In genomic region chr20:50730765-50731054, GRCh38 we compare ENCODE assay signal across 8 cellular contexts. TPM values are rescaled to one million over a fixed set of nuclear protein-coding genes. Genes with fewer than 3 reads are reported as not detected.
DNase-seq lines count a peak whose midpoint lies in the region; ATAC-seq and TF ChIP-seq lines count a peak whose summit lies in the region.

No MANE protein-coding gene starts in this region.

- peak overlapping the region; percentile 97 for H2AFZ ChIP-seq in IMR-90 (replicated peaks; ENCODE audit: low read length, poor library complexity)

- peak overlapping the region; percentile 58 to 76; a peak in 3 of 4 replicates for H4K8ac ChIP-seq in IMR-90 (ENCODE audit: low read depth in 2 of 2, low read length in 2 of 2)

- H3K27me3 Mint-ChIP-seq in naive B cell: peaks cover 0 to 4% (median 0%) of the 10 kb centered on the region in 3 donors

- H3K4ac ChIP-seq in IMR-90 (ENCODE audit: low read depth, low read length): peak overlapping the region; percentile 73

- DNase-seq in IMR-90 (no peak), cardiac fibroblast (ENCODE audit: low read depth in 2 of 2) (no peak), naive B cell (no peak), left lobe of liver (ENCODE audit: low spot score) (no peak), GM19238 (ENCODE audit: insufficient read length, low spot score) (no peak)
- DNase-seq in activated CD8-positive, alpha-beta memory T cell treated with anti-CD3 and anti-CD28 coated beads for 24 hours: no peak

- peak overlapping the region; percentile 58; the same call in 1 of the 2 replicates for H4K91ac ChIP-seq in IMR-90 (ENCODE audit: insufficient read depth, low read depth, low read length)

- no peak for TF ChIP-seq CTCF in IMR-90 (conservative IDR thresholded peaks at IDR 0.05; ENCODE audit: low read depth, low read length)
- TF ChIP-seq CTCF in cardiac fibroblast (IDR thresholded peaks at IDR 0.05; ENCODE audit: low read depth, low read length): no peak

- H3K4me1 ChIP-seq in BLaER1 (peaks cover 28% of the 10 kb centered on the region), IMR-90 (ENCODE audit: control insufficient read depth, insufficient read depth, low read length) (peaks cover 4% of the 10 kb centered on the region)

- 1% methylated on average over 25 of the region's 35 CpGs; no CpG with 5 or more reads in 1 of the 2 experiments for WGBS in IMR-90 (ENCODE audit: extremely low coverage in 2 of 2, insufficient read length in 1 of 2), 2 experiments

- H3K27ac ChIP-seq in BLaER1 (peak overlapping the region; percentile 61; the same call in 1 of the 2 replicates), IMR-90 (ENCODE audit: insufficient read depth, low read length) (peak overlapping the region; percentile 20; the same call in 1 of the 2 replicates)

- POLR2A ChIA-PET in IMR-90 (lab: Charles Lee; ENCODE audit: unreplicated experiment): interaction anchor here (0.7 kb wide), 1 partner anchor 19 kb away, joined by 3 read pairs; no protein-coding TSS in a partner anchor

- peak overlapping the region; percentile 45 for H4K5ac ChIP-seq in IMR-90 (ENCODE audit: low read depth, low read length)

- no peak overlapping the region for H2AK5ac ChIP-seq in IMR-90 (ENCODE audit: low read depth, low read length)

- H2AK9ac ChIP-seq in IMR-90 (replicated peaks; ENCODE audit: low read depth, low read length, poor library complexity): peak overlapping the region; percentile 90

- in situ Hi-C loops in IMR-90 (cut with MboI; ENCODE audit: low sequenced_read_pairs): no loop called here

- peak overlapping the region; percentile 14; the same call in 1 of the 2 replicates for H3K56ac ChIP-seq in IMR-90 (ENCODE audit: extremely low read depth, insufficient read depth, low read length)

- H3K9me1 ChIP-seq in IMR-90 (ENCODE audit: insufficient read depth, low read length): peaks cover 16% of the 10 kb centered on the region

- peaks cover 3 to 5% of the 10 kb centered on the region in 2 experiments; a peak in 1 of 4 replicates for H3K79me1 ChIP-seq in IMR-90 (ENCODE audit: low read depth in 1 of 2, low read length in 2 of 2)

- peak overlapping the region; percentile 4; the same call in 1 of the 2 replicates for H2BK120ac ChIP-seq in IMR-90 (ENCODE audit: low read depth, low read length)

- no peak for TF ChIP-seq POLR2A in IMR-90 (IDR thresholded peaks at IDR 0.05; ENCODE audit: low read depth, low read length)

- H3K9me3 Mint-ChIP-seq in naive B cell: no peaks in the 10 kb centered on the region

- ATAC-seq in IMR-90 (ENCODE audit: low read depth) (no peak), naive B cell (ENCODE audit: low read depth in 2 of 2) (no peak), left lobe of liver (no peak), GM21576 (IDR thresholded peaks at IDR 0.05; ENCODE audit: unreplicated experiment) (no peak)

- H3K4me1 Mint-ChIP-seq in naive B cell: peaks cover 11 to 20% (median 19%) of the 10 kb centered on the region in 3 donors

- H3K4me3 Mint-ChIP-seq in naive B cell: peak overlapping the region; percentile 84 to 97 (median 92)

- no peak overlapping the region for H3K23ac ChIP-seq in IMR-90 (ENCODE audit: low read depth, low read length)

- no peak for TF ChIP-seq RAD21 in IMR-90 (IDR thresholded peaks at IDR 0.05; ENCODE audit: low read length)

- H3K9ac ChIP-seq in BLaER1 (peak overlapping the region; percentile 92), IMR-90 (ENCODE audit: low read depth, low read length) (peak overlapping the region; percentile 47)

- H3K36me3 Mint-ChIP-seq in naive B cell: no peaks in the 10 kb centered on the region

- CTCF ChIA-PET in IMR-90 (lab: Yijun Ruan, JAX): no interaction called here

- H3K4me2 ChIP-seq in BLaER1: peak overlapping the region; percentile 89
- peak overlapping the region; percentile 87 for H3K4me2 ChIP-seq in IMR-90 (ENCODE audit: low read depth, low read length)

- BruUV-seq in IMR-90 (replicated peaks; lab: Mats Ljungman, UMichigan): no TSS peak

- no peak overlapping the region; the same call in 2 of the 3 replicates for H2BK15ac ChIP-seq in IMR-90 (ENCODE audit: low read depth, low read length)

- peak overlapping the region; percentile 91 for H3K4me3 ChIP-seq in BLaER1
- peak overlapping the region; percentile 80 for H3K4me3 ChIP-seq in IMR-90 (ENCODE audit: insufficient read depth, low read depth, low read length)
- H3K4me3 ChIP-seq in cardiac fibroblast (replicated peaks in 1 of 2; ENCODE audit: low read depth in 2 of 2, low read length in 2 of 2): peak overlapping the region; percentile 58 to 61

- peak overlapping the region in 4 of 6 donors; percentile 39 to 92 (median 75) for H3K27ac Mint-ChIP-seq in naive B cell

- H2BK20ac ChIP-seq in IMR-90 (ENCODE audit: low read depth, low read length): no peak overlapping the region

- H3K18ac ChIP-seq in IMR-90 (ENCODE audit: low read depth, low read length): 0 out of 2 replicates have a peak overlapping the region, but pooled peaks have one; percentile 1

- H3K9me3 ChIP-seq in BLaER1 (no peaks in the 10 kb centered on the region), IMR-90 (ENCODE audit: control insufficient read depth, insufficient read depth, low read length) (no peaks in the 10 kb centered on the region)

- H3K27me3 ChIP-seq in BLaER1: no peaks in the 10 kb centered on the region
- peaks cover 3% of the 10 kb centered on the region; the same call in 1 of the 2 replicates for H3K27me3 ChIP-seq in IMR-90 (ENCODE audit: control insufficient read depth, insufficient read depth, low read length)

- H4K20me1 ChIP-seq in BLaER1 (peaks cover 34% of the 10 kb centered on the region), IMR-90 (ENCODE audit: insufficient read depth, low read length) (no peaks in the 10 kb centered on the region)

- intact Hi-C loops in IMR-90 (cut with micrococcal nuclease): loop anchor here (2.0 to 5.0 kb wide), 2 partner anchors 40 to 83 kb away; partner anchors contain the start of gene RIPOR3

- H3K14ac ChIP-seq in IMR-90 (replicated peaks; ENCODE audit: low read depth, low read length): peak overlapping the region; percentile 70

- H3K36me3 ChIP-seq in BLaER1 (peaks cover 10% of the 10 kb centered on the region; the same call in 1 of the 2 replicates), IMR-90 (ENCODE audit: control insufficient read depth, insufficient read depth, low read length) (no peaks in the 10 kb centered on the region)

- dilution Hi-C loops in IMR-90 (cut with HindIII; ENCODE audit: low sequenced_read_pairs, unreplicated experiment): no loop called here

- H2BK5ac ChIP-seq in IMR-90 (ENCODE audit: low read depth, low read length, poor library complexity, severe bottlenecking): no peak overlapping the region

TF ChIP-seq in IMR-90, 13 proteins besides CTCF, POLR2A, EP300 and RAD21:
- TF ChIP-seq FOS (IDR thresholded peaks at IDR 0.05; ENCODE audit: low read depth, low read length): no peak
- no peak for TF ChIP-seq SMC3 (IDR thresholded peaks at IDR 0.05; ENCODE audit: low read depth, low read length)
- TF ChIP-seq RFX5 (IDR thresholded peaks at IDR 0.05; ENCODE audit: low read depth, low read length): no peak
- no peak for TF ChIP-seq USF2 (IDR thresholded peaks at IDR 0.05; ENCODE audit: low read depth, low read length)
- TF ChIP-seq CEBPB (IDR thresholded peaks at IDR 0.05; ENCODE audit: low read depth, low read length): no peak
- no peak for TF ChIP-seq ELK1 (IDR thresholded peaks at IDR 0.05; ENCODE audit: borderline replicate concordance, low read depth, low read length)
- TF ChIP-seq MXI1 (IDR thresholded peaks at IDR 0.05; ENCODE audit: borderline replicate concordance, low read depth, low read length): no peak
- no peak for TF ChIP-seq BHLHE40 (IDR thresholded peaks at IDR 0.05; ENCODE audit: low read depth, low read length)
- no peak for TF ChIP-seq NFE2L2 (IDR thresholded peaks at IDR 0.05; ENCODE audit: low read depth, low read length)

RNA-seq across cellular contexts. Expression of gene PARD6B, which starts 0.7 kb away (rescaled TPM):
- 0.90 and 1.4 TPM in 2 replicates for total RNA-seq in IMR-90 (2012; rRNA removed)
- polyA plus RNA-seq in IMR-90 (2012; rRNA removed): 0.14 and 0.17 TPM in 2 replicates
- polyA plus RNA-seq in IMR-90 (2012; cell fraction: cytosol; rRNA removed): 0.05 and 0.08 TPM in 2 replicates
- polyA plus RNA-seq in IMR-90 (2012; cell fraction: nucleus; rRNA removed; ENCODE audit: low replicate concordance): 0.07 and 0.25 TPM in 2 replicates
- 1 to 10 TPM in 1 of 6 donors, under 1 TPM in 5; 0.08 to 1.6 (median 0.73) TPM for polyA plus RNA-seq in naive B cell (ENCODE audit: low read depth in 6 of 6)
- 10.9 TPM for total RNA-seq in left lobe of liver

RNA-seq across cellular contexts. Expression of gene RIPOR3, which starts 39.4 kb away (rescaled TPM):
- total RNA-seq in IMR-90 (2012; rRNA removed): 0.28 and 0.54 TPM in 2 replicates
- polyA plus RNA-seq in IMR-90 (2012; rRNA removed): 1.7 TPM in 2 replicates
- 0.28 and 0.71 TPM in 2 replicates for polyA plus RNA-seq in IMR-90 (2012; cell fraction: cytosol; rRNA removed)
- polyA plus RNA-seq in IMR-90 (2012; cell fraction: nucleus; rRNA removed; ENCODE audit: low replicate concordance): 11.7 and 15.4 TPM in 2 replicates
- 1 to 10 TPM in 5 of 6 donors, not detected in 1; 1.4 to 3.0 (median 2.1) TPM for polyA plus RNA-seq in naive B cell (ENCODE audit: low read depth in 6 of 6)
- 20.1 TPM for total RNA-seq in left lobe of liver

Comparison
In these comparisons a context has a peak if more than half of its experiments do, and no peak if none do; other contexts are left out.
1. RNA of gene RIPOR3, which starts 39.4 kb away (total RNA-seq): 20.1 TPM in left lobe of liver (single experiment); 0.28 to 0.54 TPM in IMR-90; every median in the first group is over 10 times any median in the second.
2. Peak in every context shown above with its lines, with median percentiles within 50 percentile points of each other: H3K4me3 ChIP-seq.